Comparison of ENCODE assay signal across 1 cellular context in the genomic region with DNA sequence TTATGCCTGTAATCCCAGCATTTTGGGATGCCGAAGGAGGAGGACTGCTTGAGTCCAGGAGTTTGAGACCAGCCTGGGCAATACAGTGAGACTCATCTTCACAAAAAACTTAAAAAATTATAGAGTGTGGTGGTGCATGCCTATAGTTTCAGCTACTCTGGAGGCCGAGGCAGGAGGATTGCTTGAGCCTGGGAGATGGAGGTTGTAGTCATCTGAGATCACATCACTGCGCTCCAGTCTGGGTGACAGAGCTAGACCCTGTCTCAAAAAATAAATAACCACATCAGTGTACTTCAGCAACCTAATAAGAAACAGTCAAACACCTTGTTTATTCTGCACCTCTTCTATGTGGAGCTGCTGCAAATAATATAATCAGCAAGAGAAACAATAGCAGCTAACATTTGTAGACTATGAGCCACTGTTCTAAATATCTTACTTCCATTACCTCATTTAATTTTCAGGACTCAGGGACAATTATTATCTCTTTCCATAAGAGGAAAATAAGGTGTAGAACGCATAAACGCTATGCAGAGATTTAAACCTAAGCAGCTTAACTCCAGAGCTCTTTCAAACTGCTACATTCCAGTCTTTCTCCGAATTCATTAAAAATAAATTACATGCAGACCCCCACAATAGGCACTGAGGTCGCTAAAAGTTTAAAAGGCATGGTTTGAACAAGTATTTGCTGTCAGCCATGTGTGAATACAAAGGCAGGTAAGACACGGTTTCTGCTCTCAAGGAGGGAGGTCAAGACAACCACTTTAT.
TF ChIP-seq lines count a peak whose summit lies in the region.

No MANE protein-coding gene starts in this region.

TF ChIP-seq in GM12878, 131 proteins besides CTCF, POLR2A, EP300 and RAD21:
- no peak for TF ChIP-seq KDM1A (IDR thresholded peaks at IDR 0.05; ENCODE audit: borderline replicate concordance)
- no peak for TF ChIP-seq IRF4 (IDR thresholded peaks at IDR 0.05; ENCODE audit: low read depth, low read length)
- no peak for TF ChIP-seq FOS (IDR thresholded peaks at IDR 0.05; ENCODE audit: borderline replicate concordance, extremely low read depth, insufficient read length)
- no peak for TF ChIP-seq ZNF622 (IDR thresholded peaks at IDR 0.05)
- TF ChIP-seq, protein P1, sequence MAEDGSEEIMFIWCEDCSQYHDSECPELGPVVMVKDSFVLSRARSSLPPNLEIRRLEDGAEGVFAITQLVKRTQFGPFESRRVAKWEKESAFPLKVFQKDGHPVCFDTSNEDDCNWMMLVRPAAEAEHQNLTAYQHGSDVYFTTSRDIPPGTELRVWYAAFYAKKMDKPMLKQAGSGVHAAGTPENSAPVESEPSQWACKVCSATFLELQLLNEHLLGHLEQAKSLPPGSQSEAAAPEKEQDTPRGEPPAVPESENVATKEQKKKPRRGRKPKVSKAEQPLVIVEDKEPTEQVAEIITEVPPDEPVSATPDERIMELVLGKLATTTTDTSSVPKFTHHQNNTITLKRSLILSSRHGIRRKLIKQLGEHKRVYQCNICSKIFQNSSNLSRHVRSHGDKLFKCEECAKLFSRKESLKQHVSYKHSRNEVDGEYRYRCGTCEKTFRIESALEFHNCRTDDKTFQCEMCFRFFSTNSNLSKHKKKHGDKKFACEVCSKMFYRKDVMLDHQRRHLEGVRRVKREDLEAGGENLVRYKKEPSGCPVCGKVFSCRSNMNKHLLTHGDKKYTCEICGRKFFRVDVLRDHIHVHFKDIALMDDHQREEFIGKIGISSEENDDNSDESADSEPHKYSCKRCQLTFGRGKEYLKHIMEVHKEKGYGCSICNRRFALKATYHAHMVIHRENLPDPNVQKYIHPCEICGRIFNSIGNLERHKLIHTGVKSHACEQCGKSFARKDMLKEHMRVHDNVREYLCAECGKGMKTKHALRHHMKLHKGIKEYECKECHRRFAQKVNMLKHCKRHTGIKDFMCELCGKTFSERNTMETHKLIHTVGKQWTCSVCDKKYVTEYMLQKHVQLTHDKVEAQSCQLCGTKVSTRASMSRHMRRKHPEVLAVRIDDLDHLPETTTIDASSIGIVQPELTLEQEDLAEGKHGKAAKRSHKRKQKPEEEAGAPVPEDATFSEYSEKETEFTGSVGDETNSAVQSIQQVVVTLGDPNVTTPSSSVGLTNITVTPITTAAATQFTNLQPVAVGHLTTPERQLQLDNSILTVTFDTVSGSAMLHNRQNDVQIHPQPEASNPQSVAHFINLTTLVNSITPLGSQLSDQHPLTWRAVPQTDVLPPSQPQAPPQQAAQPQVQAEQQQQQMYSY (CRISPR knock-in tag; IDR thresholded peaks at IDR 0.05), result no peak
- TF ChIP-seq BACH1 (IDR thresholded peaks at IDR 0.05; ENCODE audit: borderline replicate concordance), result no peak
- TF ChIP-seq ZNF207 (IDR thresholded peaks at IDR 0.05; ENCODE audit: borderline replicate concordance), result no peak
- no peak for TF ChIP-seq STAT3 (IDR thresholded peaks at IDR 0.05; ENCODE audit: low read depth, low read length)
- TF ChIP-seq RFX5 (IDR thresholded peaks at IDR 0.05; ENCODE audit: low read depth, low read length), result no peak
- TF ChIP-seq, protein P2, sequence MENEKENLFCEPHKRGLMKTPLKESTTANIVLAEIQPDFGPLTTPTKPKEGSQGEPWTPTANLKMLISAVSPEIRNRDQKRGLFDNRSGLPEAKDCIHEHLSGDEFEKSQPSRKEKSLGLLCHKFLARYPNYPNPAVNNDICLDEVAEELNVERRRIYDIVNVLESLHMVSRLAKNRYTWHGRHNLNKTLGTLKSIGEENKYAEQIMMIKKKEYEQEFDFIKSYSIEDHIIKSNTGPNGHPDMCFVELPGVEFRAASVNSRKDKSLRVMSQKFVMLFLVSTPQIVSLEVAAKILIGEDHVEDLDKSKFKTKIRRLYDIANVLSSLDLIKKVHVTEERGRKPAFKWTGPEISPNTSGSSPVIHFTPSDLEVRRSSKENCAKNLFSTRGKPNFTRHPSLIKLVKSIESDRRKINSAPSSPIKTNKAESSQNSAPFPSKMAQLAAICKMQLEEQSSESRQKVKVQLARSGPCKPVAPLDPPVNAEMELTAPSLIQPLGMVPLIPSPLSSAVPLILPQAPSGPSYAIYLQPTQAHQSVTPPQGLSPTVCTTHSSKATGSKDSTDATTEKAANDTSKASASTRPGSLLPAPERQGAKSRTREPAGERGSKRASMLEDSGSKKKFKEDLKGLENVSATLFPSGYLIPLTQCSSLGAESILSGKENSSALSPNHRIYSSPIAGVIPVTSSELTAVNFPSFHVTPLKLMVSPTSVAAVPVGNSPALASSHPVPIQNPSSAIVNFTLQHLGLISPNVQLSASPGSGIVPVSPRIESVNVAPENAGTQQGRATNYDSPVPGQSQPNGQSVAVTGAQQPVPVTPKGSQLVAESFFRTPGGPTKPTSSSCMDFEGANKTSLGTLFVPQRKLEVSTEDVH (IDR thresholded peaks at IDR 0.05; ENCODE audit: low read depth, partially characterized antibody), result no peak
- TF ChIP-seq ATF3 (IDR thresholded peaks at IDR 0.05; ENCODE audit: borderline replicate concordance, extremely low read depth, low read depth, low read length), result no peak
- TF ChIP-seq NFIC (IDR thresholded peaks at IDR 0.05; ENCODE audit: low read depth, low read length), result no peak
- no peak for TF ChIP-seq CBFB (IDR thresholded peaks at IDR 0.05; ENCODE audit: low read depth)
- no peak for TF ChIP-seq PKNOX1 (IDR thresholded peaks at IDR 0.05)
- TF ChIP-seq FOXK2 (IDR thresholded peaks at IDR 0.05), result no peak
- TF ChIP-seq ESRRA (IDR thresholded peaks at IDR 0.05; ENCODE audit: low read length), result no peak
- no peak for TF ChIP-seq ZNF274 (IDR thresholded peaks at IDR 0.05; ENCODE audit: insufficient read depth, insufficient read length)
